ENCODE assay signal across 20 cellular contexts in genomic region chr6:148379966-148380653, GRCh38. TPM values are rescaled to one million over a fixed set of nuclear protein-coding genes. Genes with fewer than 3 reads are reported as not detected.
DNase-seq lines count a peak whose midpoint lies in the region; ATAC-seq, FAIRE-seq and TF ChIP-seq lines count a peak whose summit lies in the region.
"Had no signal": no experiment of that assay in that cellular context is flagged by ENCODE, and none has a peak within 500 bp of the region (broad histone marks: within the 10 kb centered on the region; RNA-seq: fewer than 3 reads in every experiment).

No MANE protein-coding gene starts in this region.

- H3K27ac ChIP-seq in dorsolateral prefrontal cortex = peak overlapping the region in 53 of 59 donors; percentile 2 to 81 (median 65)
- H3K27ac ChIP-seq: colonic mucosa, epithelial cell of prostate, right lobe of liver, testis had no signal

- TF ChIP-seq CTCF in D721Med (IDR thresholded peaks at IDR 0.05; ENCODE audit: insufficient read depth, missing control alignments) (no peak), dorsolateral prefrontal cortex (IDR thresholded peaks at IDR 0.05 in 54 of 56, conservative IDR thresholded peaks at IDR 0.05 in 2 of 56; ENCODE audit: low read depth in 1 of 56, partially characterized antibody in 56 of 56) (no peak)

- peak; percentile 92 for FAIRE-seq in D721Med (lab: Jason Lieb, UNC)
- no peak for FAIRE-seq in frontal cortex (lab: Jason Lieb, UNC)
- FAIRE-seq: islet of Langerhans had no signal

- no peaks in the 10 kb centered on the region for H3K27me3 ChIP-seq in dorsolateral prefrontal cortex
- H3K27me3 ChIP-seq: colonic mucosa, right lobe of liver, testis had no signal

- H3K4me3 ChIP-seq in dorsolateral prefrontal cortex = peak overlapping the region in 1 of 59 donors; percentile 23
- H3K4me3 ChIP-seq: colonic mucosa, HAP-1, right lobe of liver, testis had no signal

- ATAC-seq in sciatic nerve (peak; percentile 48), GM18505 (IDR thresholded peaks at IDR 0.05; ENCODE audit: unreplicated experiment) (no peak)
- ATAC-seq: right lobe of liver had no signal

- no peak for TF ChIP-seq POLR2A in GM18505 (IDR thresholded peaks at IDR 0.05; ENCODE audit: borderline replicate concordance, extremely low read depth, insufficient read depth, insufficient read length)

- intact Hi-C loops in dorsolateral prefrontal cortex (cut with DNase I) = no loop called here
- intact Hi-C loops in sciatic nerve (cut with DNase I) = no loop called here

- no peak for DNase-seq in D721Med (ENCODE audit: insufficient read length, low spot score)
- DNase-seq in NCI-H524 treated with DMSO at 0.1 percent for 48 hours (lab: John Stamatoyannopoulos, UW) = peak; percentile 94
- DNase-seq in dorsolateral prefrontal cortex = no peak
- DNase-seq in sciatic nerve (ENCODE audit: low spot score) = no peak
- DNase-seq in frontal cortex (ENCODE audit: low spot score in 2 of 2) = no peak
- no peak for DNase-seq in RKO (ENCODE audit: low spot score)
- no peak for DNase-seq in SHP77 treated with DMSO at 0.1 percent for 48 hours (lab: John Stamatoyannopoulos, UW)
- DNase-seq: AML-193; amniotic stem cell; colonic mucosa; MM.1S; NCI-H1930; NCI-H510A; right lobe of liver; stimulated activated CD4-positive, alpha-beta T cell treated with anti-CD3 and anti-CD28 coated beads, Interleukin-2, amount 100 ng/mL, for 48 hours; testis had no signal

RNA-seq across cellular contexts. Expression of gene SASH1, which starts 37.5 kb away (rescaled TPM):
- total RNA-seq in dorsolateral prefrontal cortex = 100 to 1,000 TPM in 105 of 120 experiments, 10 to 100 TPM in 15; 67.5 to 387 (median 117) TPM
- total RNA-seq in sciatic nerve = 118 TPM
- 23.2 TPM for total RNA-seq in frontal cortex
